21 cellular contexts compared by ENCODE assay signal in genomic region chr7:110871856-110872255, GRCh38.
DNase-seq lines count a peak whose midpoint lies in the region; ATAC-seq, FAIRE-seq and TF ChIP-seq lines count a peak whose summit lies in the region.
"Had no signal": no experiment of that assay in that cellular context is flagged by ENCODE, and none has a peak within 500 bp of the region (broad histone marks: within the 10 kb centered on the region; RNA-seq: fewer than 3 reads in every experiment).

No MANE protein-coding gene starts in this region.

- no peak overlapping the region for H3K4me2 ChIP-seq in A549
- peak overlapping the region; percentile 29 for H3K4me2 ChIP-seq in H9 (ENCODE audit: insufficient read depth, insufficient read length, low read length)
- H3K4me2 ChIP-seq in K562 (ENCODE audit: insufficient read depth, low read length): no peak overlapping the region
- H3K4me2 ChIP-seq: BLaER1 had no signal

- H2BK5ac ChIP-seq in H9 (ENCODE audit: insufficient read length, low read length): no peak overlapping the region

- H3K9me1 ChIP-seq in K562 (ENCODE audit: control insufficient read depth, insufficient read depth, low read length): no peaks in the 10 kb centered on the region

- no peaks in the 10 kb centered on the region for H3K27me3 Mint-ChIP-seq in H9 (ENCODE audit: low read depth)
- H3K27me3 Mint-ChIP-seq in CD4-positive, alpha-beta memory T cell: no peaks in the 10 kb centered on the region
- H3K27me3 Mint-ChIP-seq: B cell; CD4-positive, alpha-beta T cell had no signal

- H3K4me3 Mint-ChIP-seq in H9: no peak overlapping the region
- H3K4me3 Mint-ChIP-seq in CD4-positive, alpha-beta memory T cell: no peak overlapping the region
- H3K4me3 Mint-ChIP-seq: B cell; CD4-positive, alpha-beta T cell had no signal

- H3K4me1 Mint-ChIP-seq in H9: peaks cover 6% of the 10 kb centered on the region in 2 experiments; a peak in 2 of 4 replicates
- H3K4me1 Mint-ChIP-seq in CD4-positive, alpha-beta memory T cell: no peaks in the 10 kb centered on the region
- H3K4me1 Mint-ChIP-seq: B cell had no signal

- H3K9me3 Mint-ChIP-seq in H9: peaks cover 0 to 3% of the 10 kb centered on the region in 2 experiments; a peak in 2 of 5 replicates
- H3K9me3 Mint-ChIP-seq in CD4-positive, alpha-beta memory T cell: peaks cover 0 to 9% (median 3%) of the 10 kb centered on the region in 8 donors
- H3K9me3 Mint-ChIP-seq: CD4-positive, alpha-beta T cell had no signal

- no peaks in the 10 kb centered on the region for H3K4me1 ChIP-seq in A549
- peaks cover 4% of the 10 kb centered on the region for H3K4me1 ChIP-seq in H9 (ENCODE audit: insufficient read depth, low read length)
- H3K4me1 ChIP-seq in K562 (replicated peaks in 1 of 2; ENCODE audit: control insufficient read depth in 2 of 2, insufficient read depth in 2 of 2, low read length in 2 of 2): no peaks in the 10 kb centered on the region
- H3K4me1 ChIP-seq in iPS-20b (ENCODE audit: insufficient read depth, low read length): peaks cover 29% of the 10 kb centered on the region; the same call in 1 of the 2 replicates
- H3K4me1 ChIP-seq in CD4-positive, alpha-beta memory T cell (ENCODE audit: insufficient read depth, low read length): no peaks in the 10 kb centered on the region
- H3K4me1 ChIP-seq: BLaER1 had no signal

- H3K9ac ChIP-seq in H9 (ENCODE audit: extremely low read depth, insufficient read length, low read length): no peak overlapping the region
- no peak overlapping the region for H3K9ac ChIP-seq in K562 (ENCODE audit: insufficient read depth in 1 of 2, low read depth in 2 of 2, low read length in 2 of 2)
- H3K9ac ChIP-seq in iPS-20b (ENCODE audit: low read depth, low read length): peak overlapping the region; percentile 11; the same call in 1 of the 2 replicates
- H3K9ac ChIP-seq: BLaER1 had no signal

- H3K9me3 ChIP-seq in A549 (no peaks in the 10 kb centered on the region), H9 (ENCODE audit: control insufficient read depth, low read depth, low read length) (no peaks in the 10 kb centered on the region), K562 (replicated peaks; ENCODE audit: control insufficient read depth, insufficient read depth, low read depth, low read length) (no peaks in the 10 kb centered on the region), iPS-20b (ENCODE audit: insufficient read depth, low read depth, low read length) (no peaks in the 10 kb centered on the region)
- H3K9me3 ChIP-seq in CD4-positive, alpha-beta memory T cell (ENCODE audit: control insufficient read depth in 1 of 2, low read length in 2 of 2): no peaks in the 10 kb centered on the region
- H3K9me3 ChIP-seq: BLaER1 had no signal

- H4K20me1 ChIP-seq in H9 (ENCODE audit: control insufficient read depth, insufficient read depth, insufficient read length) (no peaks in the 10 kb centered on the region), K562 (replicated peaks; ENCODE audit: control insufficient read depth, insufficient read depth, low read length) (no peaks in the 10 kb centered on the region)
- H4K20me1 ChIP-seq: BLaER1 had no signal

- no peak overlapping the region for H3K4ac ChIP-seq in H9 (ENCODE audit: low read depth, low read length)

- H3T11ph ChIP-seq in H9 (ENCODE audit: low read length): no peak overlapping the region

- H2BK15ac ChIP-seq in H9 (ENCODE audit: low read depth, low read length): no peak overlapping the region

- H2BK120ac ChIP-seq in H9 (ENCODE audit: low read depth, low read length, poor library complexity, severe bottlenecking): no peak overlapping the region

- no peak for DNase-seq in A549 (ENCODE audit: low read depth in 1 of 2, low spot score in 1 of 2)
- no peak for DNase-seq in H9
- no peak for DNase-seq in K562 (ENCODE audit: extremely low read depth in 1 of 4, low spot score in 3 of 4)
- no peak for DNase-seq in 8988T
- DNase-seq in activated CD4-positive, alpha-beta T cell treated with anti-CD3 and anti-CD28 coated beads for 48 hours: no peak
- DNase-seq in CD4-positive, alpha-beta memory T cell: no peak
- DNase-seq: Calu3; CD4-positive, alpha-beta T cell; COR-L47; DMS53; DMS79 treated with DMSO at 0.1 percent for 48 hours; GF-D8; H7 had no signal

- no peak for TF ChIP-seq EP300 in A549 (IDR thresholded peaks at IDR 0.05)
- no peak for TF ChIP-seq EP300 in K562 (IDR thresholded peaks at IDR 0.05; ENCODE audit: low read length)

- intact Hi-C loops in K562 (cut with micrococcal nuclease): no loop called here
- intact Hi-C loops in CD4-positive, alpha-beta memory T cell (cut with micrococcal nuclease): no loop called here

- H3K14ac ChIP-seq in H9 (ENCODE audit: insufficient read depth, low read length): no peak overlapping the region

- H2BK12ac ChIP-seq in H9 (ENCODE audit: insufficient read length, low read depth, low read length): no peak overlapping the region

- H3K79me2 ChIP-seq in H9 (ENCODE audit: insufficient read depth, low read length): no peaks in the 10 kb centered on the region
- H3K79me2 ChIP-seq in K562 (ENCODE audit: control insufficient read depth, insufficient read depth, low read length): no peaks in the 10 kb centered on the region

- no peak overlapping the region for H3K18ac ChIP-seq in H9 (ENCODE audit: insufficient read length, low read depth, low read length)

- TF ChIP-seq CTCF in A549 (IDR thresholded peaks at IDR 0.05) (no peak), H9 (conservative IDR thresholded peaks at IDR 0.05) (no peak), K562 (IDR thresholded peaks at IDR 0.05 in 2 of 3, conservative IDR thresholded peaks at IDR 0.05 in 1 of 3; ENCODE audit: insufficient read depth in 2 of 3, low read depth in 1 of 3, low read length in 3 of 3) (no peak)

- TF ChIP-seq RAD21 in A549 (conservative IDR thresholded peaks at IDR 0.05 in 1 of 2, IDR thresholded peaks at IDR 0.05 in 1 of 2): no peak
- TF ChIP-seq RAD21 in K562 (CRISPR knock-in tag; conservative IDR thresholded peaks at IDR 0.05 in 1 of 2, IDR thresholded peaks at IDR 0.05 in 1 of 2): no peak

- CTCF ChIA-PET in A549 (lab: Yijun Ruan, JAX) (no interaction called here), K562 (lab: Yijun Ruan, JAX; ENCODE audit: low intra/inter-chr PET ratio) (no interaction called here)
- CTCF ChIA-PET in CD4-positive, alpha-beta memory T cell (lab: Charles Lee; ENCODE audit: partially characterized antibody): no interaction called here

- in situ Hi-C loops in K562 (cut with MboI): no loop called here

- no peak overlapping the region for H3K4me3 ChIP-seq in A549
- H3K4me3 ChIP-seq in K562: no peak overlapping the region
- no peak overlapping the region; the same call in 1 of the 2 replicates for H3K4me3 ChIP-seq in iPS-20b (ENCODE audit: low read length)
- H3K4me3 ChIP-seq in CD4-positive, alpha-beta memory T cell (ENCODE audit: low read length in 2 of 2): no peak overlapping the region
- H3K4me3 ChIP-seq: BLaER1 had no signal

- peak; percentile 43 for FAIRE-seq in A549 (lab: Jason Lieb, UNC)
- peak; percentile 11 for FAIRE-seq in K562 (lab: Jason Lieb, UNC)
- FAIRE-seq: GM12891, GM18507, H1 had no signal

- no peaks in the 10 kb centered on the region for H3K79me1 ChIP-seq in H9 (ENCODE audit: insufficient read depth, low read depth, low read length, poor library complexity, severe bottlenecking)

- no peak overlapping the region for H4K5ac ChIP-seq in H9 (ENCODE audit: insufficient read length, low read depth, low read length)

- H3K56ac ChIP-seq in H9 (ENCODE audit: insufficient read length, low read depth, low read length): no peak overlapping the region

- no peak overlapping the region for H4K8ac ChIP-seq in H9 (replicated peaks; ENCODE audit: insufficient read length, low read depth, low read length)

- H3K36me3 Mint-ChIP-seq in H9 (ENCODE audit: insufficient read depth in 1 of 3, low read depth in 3 of 3): peaks cover 0 to 4% (median 0%) of the 10 kb centered on the region in 3 experiments; a peak in 3 of 7 replicates
- peaks cover 0 to 16% of the 10 kb centered on the region in 2 donors for H3K36me3 Mint-ChIP-seq in CD4-positive, alpha-beta memory T cell

- no peak for TF ChIP-seq POLR2A in A549 (IDR thresholded peaks at IDR 0.05; ENCODE audit: low read length)
- TF ChIP-seq POLR2A in K562 (conservative IDR thresholded peaks at IDR 0.05): no peak

- ATAC-seq in A549: no peak
- ATAC-seq in K562: no peak
- ATAC-seq: HCT116 had no signal

- H2BK20ac ChIP-seq in H9 (ENCODE audit: low read depth, low read length, poor library complexity, severe bottlenecking): no peak overlapping the region

- H3K36me3 ChIP-seq in K562 (ENCODE audit: control insufficient read depth, insufficient read depth, low read length): no peaks in the 10 kb centered on the region
- no peaks in the 10 kb centered on the region for H3K36me3 ChIP-seq in iPS-20b (ENCODE audit: insufficient read depth, low read depth, low read length)
- no peaks in the 10 kb centered on the region for H3K36me3 ChIP-seq in CD4-positive, alpha-beta memory T cell (ENCODE audit: insufficient read depth, low read length)
- H3K36me3 ChIP-seq: BLaER1 had no signal

- no peaks in the 10 kb centered on the region for H3K27me3 ChIP-seq in H9 (ENCODE audit: insufficient read depth, low read length)
- no peaks in the 10 kb centered on the region for H3K27me3 ChIP-seq in K562 (ENCODE audit: control insufficient read depth in 2 of 2, insufficient read depth in 2 of 2, low read length in 2 of 2)
- no peaks in the 10 kb centered on the region for H3K27me3 ChIP-seq in iPS-20b (ENCODE audit: insufficient read depth, low read length)
- no peaks in the 10 kb centered on the region for H3K27me3 ChIP-seq in CD4-positive, alpha-beta memory T cell (ENCODE audit: insufficient read depth, low read length)
- H3K27me3 ChIP-seq: BLaER1 had no signal

- no peak overlapping the region for H4K91ac ChIP-seq in H9 (ENCODE audit: insufficient read length, low read depth, low read length)

- no TSS peak for BruUV-seq in K562 (replicated peaks; lab: Mats Ljungman, UMichigan)

- no peak overlapping the region for H3K27ac Mint-ChIP-seq in H9
- H3K27ac Mint-ChIP-seq in CD4-positive, alpha-beta memory T cell: no peak overlapping the region
- H3K27ac Mint-ChIP-seq: B cell; CD4-positive, alpha-beta T cell had no signal

- POLR2A ChIA-PET in A549 (lab: Yijun Ruan, JAX) (no interaction called here), K562 (lab: Yijun Ruan, JAX) (no interaction called here)
- POLR2A ChIA-PET in CD4-positive, alpha-beta memory T cell (lab: Charles Lee; ENCODE audit: partially characterized antibody): no interaction called here

- no peaks in the 10 kb centered on the region for H3K23me2 ChIP-seq in H9 (ENCODE audit: insufficient read length, low read depth, low read length, poor library complexity, severe bottlenecking)

- no peak overlapping the region for H3K27ac ChIP-seq in A549
- H3K27ac ChIP-seq in H9 (ENCODE audit: insufficient read length, low read depth, low read length): peak overlapping the region; percentile 62
- H3K27ac ChIP-seq in K562 (ENCODE audit: extremely low read depth, low read depth, low read length): no peak overlapping the region
- no peak overlapping the region for H3K27ac ChIP-seq in iPS-20b (ENCODE audit: low read length)
- H3K27ac ChIP-seq in CD4-positive, alpha-beta memory T cell (ENCODE audit: low read depth, low read length): no peak overlapping the region
- H3K27ac ChIP-seq: BLaER1, C4-2B had no signal

- H2AFZ ChIP-seq in H9 (ENCODE audit: low read length) (no peak overlapping the region), K562 (ENCODE audit: low read depth, low read length) (no peak overlapping the region)

- H2AK5ac ChIP-seq in H9 (ENCODE audit: insufficient read length, low read length): no peak overlapping the region

- WGBS in A549 (ENCODE audit: missing lambda C conversion rate): 86% methylated on average over 1 of the region's 1 CpG
- no CpG with 5 or more reads among the region's 1 CpG for WGBS in H9 (ENCODE audit: extremely low coverage, insufficient read length, low lambda C conversion rate)
- 23% methylated on average over 1 of the region's 1 CpG for WGBS in K562 (ENCODE audit: insufficient coverage, low coverage, missing lambda C conversion rate)

- no peak overlapping the region for H3K23ac ChIP-seq in H9 (ENCODE audit: insufficient read length, low read depth, low read length)
